ENCODE assay signal across 8 cellular contexts in the genomic region with DNA sequence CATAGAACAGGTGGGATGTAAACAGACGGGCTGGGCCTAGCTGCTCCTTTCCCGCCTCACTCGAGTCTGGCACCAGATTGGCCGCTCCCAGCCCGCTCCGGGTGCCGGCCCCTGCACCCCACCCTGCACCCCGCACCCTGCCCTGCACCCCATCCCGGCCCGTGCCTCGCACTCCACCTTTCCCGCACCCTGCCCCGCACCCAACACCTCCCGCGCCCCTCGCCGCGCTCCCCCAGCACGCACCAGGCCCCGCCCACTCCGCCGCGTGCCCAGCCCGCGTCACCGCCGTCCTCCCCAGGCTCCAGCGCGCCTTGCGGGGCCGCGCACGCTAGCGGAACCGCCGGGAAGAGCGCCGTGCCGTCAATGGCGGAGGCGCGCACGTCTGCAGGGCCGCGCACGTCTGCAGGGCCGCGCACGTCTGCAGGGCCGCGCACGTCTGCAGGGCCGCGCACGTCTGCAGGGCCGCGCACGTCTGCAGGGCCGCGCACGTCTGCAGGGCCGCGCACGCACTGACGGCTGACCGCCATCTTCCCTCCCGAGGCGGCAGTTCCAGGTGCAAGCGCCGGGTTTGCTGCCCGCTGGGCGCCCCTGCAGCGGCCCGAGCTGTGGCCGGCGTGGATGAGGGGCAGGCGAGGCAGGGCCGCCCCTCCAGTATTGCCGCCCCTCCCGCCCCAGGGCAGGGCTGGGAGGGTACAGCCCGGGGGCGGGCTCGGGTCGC. TPM values are rescaled to one million over a fixed set of nuclear protein-coding genes. Genes with fewer than 3 reads are reported as not detected.
DNase-seq lines count a peak whose midpoint lies in the region; ATAC-seq and TF ChIP-seq lines count a peak whose summit lies in the region.

A gene (plus strand): TSS at position 503 of the 718 bp plus-strand sequence. CDS start 347 bp downstream, outside the sequence.

- TF ChIP-seq CTCF in DND-41 (IDR thresholded peaks at IDR 0.05; ENCODE audit: borderline replicate concordance, extremely low read depth, low read length, poor library complexity, severe bottlenecking), result no peak
- TF ChIP-seq CTCF in GM23338 (conservative IDR thresholded peaks at IDR 0.05; ENCODE audit: low read depth in 2 of 2), result no peak
- no peak for TF ChIP-seq CTCF in LNCaP clone FGC (IDR thresholded peaks at IDR 0.05; ENCODE audit: control insufficient read depth, extremely low read depth, insufficient read depth)
- TF ChIP-seq CTCF in fibroblast of lung (conservative IDR thresholded peaks at IDR 0.05 in 1 of 2, IDR thresholded peaks at IDR 0.05 in 1 of 2; ENCODE audit: low read depth in 1 of 2, low read length in 2 of 2), result no peak

- H3K79me2 ChIP-seq in DND-41 (ENCODE audit: insufficient read depth, low read length) (peaks cover 46% of the 10 kb centered on the region), GM23338 (replicated peaks; ENCODE audit: insufficient read depth) (peaks cover 45% of the 10 kb centered on the region), fibroblast of lung (ENCODE audit: control insufficient read depth, insufficient read depth, low read length) (peaks cover 43% of the 10 kb centered on the region)

- H3K4me3 ChIP-seq in DND-41 (ENCODE audit: low read depth in 1 of 2, low read length in 2 of 2), result peak within 1 kb of the TSS; percentile 40 to 66; a peak in 3 of 4 replicates
- peak within 1 kb of the TSS; percentile 94 for H3K4me3 ChIP-seq in GM23338
- H3K4me3 ChIP-seq in LNCaP clone FGC (ENCODE audit: low read depth, low read length), result peak within 1 kb of the TSS; percentile 95
- peak within 1 kb of the TSS; percentile 83 to 99 (median 92) for H3K4me3 ChIP-seq in fibroblast of lung (replicated peaks in 1 of 4; ENCODE audit: control extremely low read depth in 1 of 4, insufficient read depth in 1 of 4, low read depth in 3 of 4, low read length in 4 of 4)

- H3K4me1 ChIP-seq in DND-41 (ENCODE audit: insufficient read depth, low read length) (peaks cover 45% of the 10 kb centered on the region), GM23338 (ENCODE audit: insufficient read depth) (peaks cover 14% of the 10 kb centered on the region), fibroblast of lung (ENCODE audit: control insufficient read depth, extremely low read depth, insufficient read depth, low read length) (peaks cover 8% of the 10 kb centered on the region)

- POLR2A ChIA-PET in naive thymus-derived CD8-positive, alpha-beta T cell (lab: Charles Lee), result no interaction called here

- peak within 1 kb of the TSS; percentile 88 for H3K4me3 Mint-ChIP-seq in GM23338
- H3K4me3 Mint-ChIP-seq in naive thymus-derived CD8-positive, alpha-beta T cell, result peak within 1 kb of the TSS; percentile 66 to 93 (median 86)
- peak within 1 kb of the TSS; percentile 86 to 95 for H3K4me3 Mint-ChIP-seq in stimulated activated naive B cell treated with anti-CD40 and anti-IgM and Interleukin-4, amounts not matched to agents 10 μg/mL and 1 μg/mL and 100 μg/mL, for 72 hours

- H3K4me2 ChIP-seq in DND-41 (ENCODE audit: insufficient read depth, low read length), result peak within 1 kb of the TSS; percentile 74
- H3K4me2 ChIP-seq in GM23338, result peak within 1 kb of the TSS; percentile 100
- peak within 1 kb of the TSS; percentile 99 for H3K4me2 ChIP-seq in fibroblast of lung (ENCODE audit: extremely low read depth, insufficient read depth, low read length)

- H3K9ac ChIP-seq in DND-41 (ENCODE audit: low read depth, low read length), result peak within 1 kb of the TSS; percentile 73
- peak within 1 kb of the TSS; percentile 82 for H3K9ac ChIP-seq in fibroblast of lung (ENCODE audit: insufficient read depth, low read length)

- no peaks in the 10 kb centered on the region for H3K9me3 Mint-ChIP-seq in GM23338
- no peaks in the 10 kb centered on the region for H3K9me3 Mint-ChIP-seq in naive thymus-derived CD8-positive, alpha-beta T cell
- no peaks in the 10 kb centered on the region for H3K9me3 Mint-ChIP-seq in stimulated activated naive B cell treated with anti-CD40 and anti-IgM and Interleukin-4, amounts not matched to agents 10 μg/mL and 1 μg/mL and 100 μg/mL, for 72 hours

- peak within 1 kb of the TSS; percentile 73 for H3K27ac ChIP-seq in DND-41 (ENCODE audit: low read length)
- peak within 1 kb of the TSS; percentile 68 for H3K27ac ChIP-seq in GM23338 (ENCODE audit: low read depth)
- H3K27ac ChIP-seq in fibroblast of lung (ENCODE audit: insufficient read depth, low read length), result peak within 1 kb of the TSS; percentile 82

- H3F3A ChIP-seq in GM23338 (replicated peaks; ENCODE audit: low read depth), result 0 out of 2 replicates have a peak, but pooled peaks cover 6% of the 10 kb centered on the region

- H3K9me2 ChIP-seq in GM23338 (ENCODE audit: insufficient read depth), result no peaks in the 10 kb centered on the region

- peak within 1 kb of the TSS; percentile 76 for H2AFZ ChIP-seq in DND-41 (ENCODE audit: low read depth, low read length)
- H2AFZ ChIP-seq in GM23338, result peak within 1 kb of the TSS; percentile 29; the same call in 1 of the 2 replicates
- peak within 1 kb of the TSS; percentile 45 for H2AFZ ChIP-seq in fibroblast of lung (ENCODE audit: low read length)

- no peaks in the 10 kb centered on the region for H3K27me3 ChIP-seq in DND-41 (ENCODE audit: insufficient read depth, low read length, poor library complexity)
- H3K27me3 ChIP-seq in GM23338 (ENCODE audit: insufficient read depth), result no peaks in the 10 kb centered on the region
- H3K27me3 ChIP-seq in fibroblast of lung (ENCODE audit: control insufficient read depth, insufficient read depth, low read length), result no peaks in the 10 kb centered on the region

- DNase-seq in DND-41, result peak; percentile 92
- peak; percentile 96 for DNase-seq in GM23338 (ENCODE audit: low spot score)
- peak; percentile 73 for DNase-seq in LNCaP clone FGC (ENCODE audit: low read depth)
- peak; percentile 98 for DNase-seq in RPMI8226
- DNase-seq in activated T-helper 1 cell treated with anti-CD3 and anti-CD28 coated beads, Interleukin-2, amount 50 U/mL, for 16 hours (ENCODE audit: low read depth in 1 of 2, low spot score in 1 of 2), result peak; percentile 83 to 90
- DNase-seq in fibroblast of lung (ENCODE audit: low read depth in 2 of 2), result peak; percentile 92
- peak; percentile 84 to 96 (median 92) for DNase-seq in naive thymus-derived CD8-positive, alpha-beta T cell
- DNase-seq in stimulated activated naive B cell treated with anti-CD40 and anti-IgM and Interleukin-4, amounts not matched to agents 10 μg/mL and 1 μg/mL and 100 μg/mL, for 72 hours, result peak; percentile 86

- H3K36me3 ChIP-seq in DND-41 (ENCODE audit: insufficient read depth, low read length) (peaks cover 34% of the 10 kb centered on the region), GM23338 (ENCODE audit: insufficient read depth) (peaks cover 5% of the 10 kb centered on the region; the same call in 1 of the 2 replicates), fibroblast of lung (ENCODE audit: control insufficient read depth, insufficient read depth, low read length) (peaks cover 7% of the 10 kb centered on the region)

- peaks cover 4% of the 10 kb centered on the region for H3K27me3 Mint-ChIP-seq in GM23338 (ENCODE audit: insufficient read depth, low read depth, poor library complexity)
- no peaks in the 10 kb centered on the region for H3K27me3 Mint-ChIP-seq in naive thymus-derived CD8-positive, alpha-beta T cell
- no peaks in the 10 kb centered on the region for H3K27me3 Mint-ChIP-seq in stimulated activated naive B cell treated with anti-CD40 and anti-IgM and Interleukin-4, amounts not matched to agents 10 μg/mL and 1 μg/mL and 100 μg/mL, for 72 hours

- peak within 1 kb of the TSS; percentile 78 for H3K27ac Mint-ChIP-seq in GM23338
- H3K27ac Mint-ChIP-seq in naive thymus-derived CD8-positive, alpha-beta T cell, result peak within 1 kb of the TSS; percentile 86 to 97 (median 92)
- H3K27ac Mint-ChIP-seq in stimulated activated naive B cell treated with anti-CD40 and anti-IgM and Interleukin-4, amounts not matched to agents 10 μg/mL and 1 μg/mL and 100 μg/mL, for 72 hours, result peak within 1 kb of the TSS; percentile 93

- peaks cover 30% of the 10 kb centered on the region for H3K36me3 Mint-ChIP-seq in GM23338 (ENCODE audit: low read depth)
- H3K36me3 Mint-ChIP-seq in naive thymus-derived CD8-positive, alpha-beta T cell, result peaks cover 0 to 25% (median 0%) of the 10 kb centered on the region in 3 donors
- H3K36me3 Mint-ChIP-seq in stimulated activated naive B cell treated with anti-CD40 and anti-IgM and Interleukin-4, amounts not matched to agents 10 μg/mL and 1 μg/mL and 100 μg/mL, for 72 hours, result peaks cover 24 to 28% of the 10 kb centered on the region in 2 donors

- no peaks in the 10 kb centered on the region for H3K9me3 ChIP-seq in DND-41 (ENCODE audit: insufficient read depth, low read length, severe bottlenecking)
- no peaks in the 10 kb centered on the region for H3K9me3 ChIP-seq in fibroblast of lung (ENCODE audit: control insufficient read depth, insufficient read depth, low read depth, low read length)

- H3K4me1 Mint-ChIP-seq in GM23338, result peaks cover 37% of the 10 kb centered on the region
- peaks cover 19 to 50% (median 46%) of the 10 kb centered on the region in 4 donors for H3K4me1 Mint-ChIP-seq in naive thymus-derived CD8-positive, alpha-beta T cell
- H3K4me1 Mint-ChIP-seq in stimulated activated naive B cell treated with anti-CD40 and anti-IgM and Interleukin-4, amounts not matched to agents 10 μg/mL and 1 μg/mL and 100 μg/mL, for 72 hours, result peaks cover 22 to 34% of the 10 kb centered on the region in 2 donors

- ATAC-seq in DND-41 (ENCODE audit: insufficient read depth, low read depth) (peak; percentile 79), GM23338 (peak; percentile 81)
- peak; percentile 72 to 82 for ATAC-seq in naive thymus-derived CD8-positive, alpha-beta T cell
- peak; percentile 87 to 91 for ATAC-seq in stimulated activated naive B cell treated with anti-CD40 and anti-IgM and Interleukin-4, amounts not matched to agents 10 μg/mL and 1 μg/mL and 100 μg/mL, for 72 hours (replicated peaks)

- H4K20me1 ChIP-seq in DND-41 (ENCODE audit: insufficient read depth, low read length) (peaks cover 38% of the 10 kb centered on the region), GM23338 (replicated peaks; ENCODE audit: insufficient read depth) (peaks cover 39% of the 10 kb centered on the region), fibroblast of lung (ENCODE audit: control insufficient read depth, extremely low read depth, insufficient read depth, low read length) (peaks cover 2% of the 10 kb centered on the region)

TF ChIP-seq in GM23338, 12 proteins besides CTCF, POLR2A, EP300 and RAD21:
- TF ChIP-seq ZNF114 (CRISPR knock-in tag; IDR thresholded peaks at IDR 0.05) (peak; percentile 93), EZH2phosphoT487 (IDR thresholded peaks at IDR 0.05; ENCODE audit: unreplicated experiment) (no peak), CREB1 (CRISPR knock-in tag; IDR thresholded peaks at IDR 0.05; ENCODE audit: low read depth) (peak; percentile 85), POLR2AphosphoS5 (IDR thresholded peaks at IDR 0.05; ENCODE audit: low read depth) (peak; percentile 82)

RNA-seq across cellular contexts. Expression of the gene that starts here (rescaled TPM):
- 76.2 and 76.9 TPM in 2 replicates for total RNA-seq in GM23338 (2014; rRNA removed; shearing (Covaris generic))
- polyA plus RNA-seq in GM23338 (2016; fragmentation: Nextera tagmentation; extraction: Ambion mirVana), result 13.6 and 16.8 TPM in 2 replicates
- total RNA-seq in fibroblast of lung, result 75.5 and 91.0 TPM in 2 replicates
- polyA plus RNA-seq in fibroblast of lung, result 76.2 and 76.3 TPM in 2 replicates
- 45.2 and 46.8 TPM in 2 replicates for polyA plus RNA-seq in fibroblast of lung (2012)
- 44.7 and 61.3 TPM in 2 replicates for polyA minus RNA-seq in fibroblast of lung (ENCODE audit: low replicate concordance)
- 10 to 100 TPM; 55.8 to 59.4 TPM for total RNA-seq in naive thymus-derived CD8-positive, alpha-beta T cell
- 10 to 100 TPM; 17.5 to 29.0 (median 27.3) TPM for polyA plus RNA-seq in naive thymus-derived CD8-positive, alpha-beta T cell

Comparison
In these comparisons a context has a peak if more than half of its experiments do, and no peak if none do; other contexts are left out.
1. Peak in every context shown above with its lines: DNase-seq, ATAC-seq, H3K4me3 ChIP-seq and H3K27ac ChIP-seq.